1 cellular context compared by ENCODE assay signal in genomic region chr7:51263631-51264484, GRCh38.
TF ChIP-seq lines count a peak whose summit lies in the region.

No MANE protein-coding gene starts in this region.

TF ChIP-seq in HCT116, 20 proteins besides CTCF, POLR2A, EP300 and RAD21 (continued from another document):
- no peak for TF ChIP-seq ZBTB33 (IDR thresholded peaks at IDR 0.05; ENCODE audit: extremely low read depth, insufficient replicate concordance, low read length)
- no peak for TF ChIP-seq EZH2phosphoT487 (IDR thresholded peaks at IDR 0.05; ENCODE audit: borderline replicate concordance)
- no peak for TF ChIP-seq SIN3A (IDR thresholded peaks at IDR 0.05; ENCODE audit: low read depth)
- no peak for TF ChIP-seq JUND (IDR thresholded peaks at IDR 0.05)
- TF ChIP-seq MAX (IDR thresholded peaks at IDR 0.05): no peak
- TF ChIP-seq ZNF274 (IDR thresholded peaks at IDR 0.05; ENCODE audit: low read depth, low read length): no peak
- peak; percentile 27; the same call in 1 of the 2 replicates for TF ChIP-seq CEBPB (IDR thresholded peaks at IDR 0.05; ENCODE audit: low read depth)
- peak; percentile 57; the same call in 1 of the 2 replicates for TF ChIP-seq SP1 (IDR thresholded peaks at IDR 0.05; ENCODE audit: low read depth)
- TF ChIP-seq CBX3 (IDR thresholded peaks at IDR 0.05; ENCODE audit: low read depth): no peak
- TF ChIP-seq FOSL1 (IDR thresholded peaks at IDR 0.05; ENCODE audit: low read depth): no peak
- TF ChIP-seq ZFX (IDR thresholded peaks at IDR 0.05): no peak
- TF ChIP-seq YY1 (IDR thresholded peaks at IDR 0.05; ENCODE audit: extremely low read depth, insufficient replicate concordance, low read depth, low read length): no peak
- TF ChIP-seq EZH2 (IDR thresholded peaks at IDR 0.05): no peak
- TF ChIP-seq ELF1 (IDR thresholded peaks at IDR 0.05; ENCODE audit: borderline replicate concordance, low read depth): no peak
- no peak for TF ChIP-seq ATF3 (IDR thresholded peaks at IDR 0.05)
- TF ChIP-seq TCF7L2 (IDR thresholded peaks at IDR 0.05; ENCODE audit: borderline replicate concordance, extremely low read depth, insufficient read depth, insufficient read length): no peak
